8 cellular contexts compared by ENCODE assay signal in the genomic region with DNA sequence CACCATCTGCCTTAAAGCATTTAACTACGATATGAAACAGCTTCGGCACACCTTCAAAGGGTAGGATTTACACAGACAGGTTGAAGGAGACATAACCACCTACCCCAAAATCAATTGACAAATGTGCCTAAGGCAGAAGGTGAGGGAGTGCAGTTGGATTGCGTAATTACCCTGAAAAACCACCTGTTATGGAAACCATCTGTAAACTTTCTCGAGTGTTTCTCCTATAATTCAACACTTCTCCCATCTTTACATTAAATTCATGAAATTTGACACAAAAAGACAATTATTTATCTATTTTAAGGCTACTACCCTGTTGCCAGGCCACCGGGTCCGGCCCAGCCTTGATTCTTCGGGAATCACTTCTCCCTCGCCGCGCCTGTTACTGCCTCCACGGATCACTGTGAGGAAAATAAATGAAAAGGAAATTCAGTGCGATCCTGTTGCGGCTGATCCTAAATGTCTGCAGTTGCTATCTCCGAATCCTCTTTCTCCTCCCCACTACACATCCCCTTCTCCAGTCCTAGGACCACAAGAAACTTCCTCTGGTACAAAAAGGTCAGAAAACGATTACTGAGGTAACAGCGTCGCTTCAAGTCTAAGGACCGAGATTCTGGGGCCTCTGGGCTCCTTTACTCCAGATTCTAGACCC. TPM values are rescaled to one million over a fixed set of nuclear protein-coding genes. Genes with fewer than 3 reads are reported as not detected.
DNase-seq lines count a peak whose midpoint lies in the region; ATAC-seq and TF ChIP-seq lines count a peak whose summit lies in the region.

No MANE protein-coding gene starts in this region.

- H3K9me3 ChIP-seq in DOHH2 (ENCODE audit: control insufficient read depth, insufficient read depth, low read length) = no peaks in the 10 kb centered on the region
- H3K9me3 ChIP-seq in right cardiac atrium (ENCODE audit: control insufficient read depth, low read length) = no peaks in the 10 kb centered on the region
- H3K9me3 ChIP-seq in sigmoid colon = no peaks in the 10 kb centered on the region

- H3K79me2 ChIP-seq in DOHH2 (ENCODE audit: control insufficient read depth, low read length) = peaks cover 96% of the 10 kb centered on the region

- H3K36me3 Mint-ChIP-seq in activated T-helper 2 cell treated with anti-CD3 and anti-CD28 coated beads, Interferon-gamma antibody, Interleukin-2, Interleukin-4, amounts not matched to agents 10 μg/mL and 5 μg/mL and 100 μg/mL, durations not matched to agents 14 hours and 24 hours and 36 hours (ENCODE audit: low read depth) = peaks cover 62% of the 10 kb centered on the region

- no peaks in the 10 kb centered on the region for H4K20me1 ChIP-seq in DOHH2 (ENCODE audit: control insufficient read depth, insufficient read depth, low read depth, low read length)

- H3K4me3 ChIP-seq in DOHH2 (ENCODE audit: low read length) = peak overlapping the region; percentile 80
- H3K4me3 ChIP-seq in right cardiac atrium (ENCODE audit: low read length) = peak overlapping the region; percentile 71
- peak overlapping the region; percentile 38 to 76 (median 70) for H3K4me3 ChIP-seq in sigmoid colon

- H3K36me3 ChIP-seq in DOHH2 (ENCODE audit: control insufficient read depth, low read length) = peaks cover 90% of the 10 kb centered on the region
- peaks cover 0 to 9% (median 0%) of the 10 kb centered on the region in 4 donors for H3K36me3 ChIP-seq in sigmoid colon

- no peak for TF ChIP-seq EP300 in sigmoid colon (IDR thresholded peaks at IDR 0.05)

- H3K27ac ChIP-seq in DOHH2 (ENCODE audit: low read depth, low read length) = peak overlapping the region; percentile 81
- peak overlapping the region; percentile 17 for H3K27ac ChIP-seq in right cardiac atrium (ENCODE audit: low read length)
- peak overlapping the region; percentile 77 to 85 (median 83) for H3K27ac ChIP-seq in sigmoid colon

- no peaks in the 10 kb centered on the region for H3K9me3 Mint-ChIP-seq in activated T-helper 2 cell treated with anti-CD3 and anti-CD28 coated beads, Interferon-gamma antibody, Interleukin-2, Interleukin-4, amounts not matched to agents 10 μg/mL and 5 μg/mL and 100 μg/mL, durations not matched to agents 14 hours and 24 hours and 36 hours

- H3K27me3 ChIP-seq in DOHH2 (ENCODE audit: control insufficient read depth, low read length) (no peaks in the 10 kb centered on the region), right cardiac atrium (ENCODE audit: control insufficient read depth, insufficient read depth) (no peaks in the 10 kb centered on the region), sigmoid colon (no peaks in the 10 kb centered on the region)

- DNase-seq in HuH-7 (ENCODE audit: low spot score) (peak; percentile 18), right cardiac atrium (peak in 2 of 3 donors; percentile 17 to 49), sigmoid colon (no peak), middle frontal gyrus (ENCODE audit: extremely low spot score, low spot score) (no peak), CD1c-positive myeloid dendritic cell (ENCODE audit: extremely low spot score) (no peak)
- DNase-seq in activated T-helper 2 cell treated with anti-CD3 and anti-CD28 coated beads, Interferon-gamma antibody, Interleukin-2, Interleukin-4, amounts not matched to agents 10 μg/mL and 5 μg/mL and 100 μg/mL, durations not matched to agents 14 hours and 24 hours and 36 hours (ENCODE audit: low spot score) = no peak

- peak overlapping the region; percentile 97 for H3K27ac Mint-ChIP-seq in activated T-helper 2 cell treated with anti-CD3 and anti-CD28 coated beads, Interferon-gamma antibody, Interleukin-2, Interleukin-4, amounts not matched to agents 10 μg/mL and 5 μg/mL and 100 μg/mL, durations not matched to agents 14 hours and 24 hours and 36 hours

- H3K4me1 ChIP-seq in DOHH2 (ENCODE audit: control insufficient read depth, low read length) (peaks cover 65% of the 10 kb centered on the region), right cardiac atrium (ENCODE audit: control insufficient read depth, insufficient read depth, low read length) (no peaks in the 10 kb centered on the region), sigmoid colon (peaks cover 0 to 25% (median 16%) of the 10 kb centered on the region in 4 donors)

- no peak for TF ChIP-seq CTCF in DOHH2 (IDR thresholded peaks at IDR 0.05; ENCODE audit: low read depth, low read length, poor library complexity, severe bottlenecking)
- no peak for TF ChIP-seq CTCF in sigmoid colon (IDR thresholded peaks at IDR 0.05)

- no peaks in the 10 kb centered on the region for H3K9me2 ChIP-seq in DOHH2 (replicated peaks; ENCODE audit: control insufficient read depth, low read length)

- H3K4me1 Mint-ChIP-seq in activated T-helper 2 cell treated with anti-CD3 and anti-CD28 coated beads, Interferon-gamma antibody, Interleukin-2, Interleukin-4, amounts not matched to agents 10 μg/mL and 5 μg/mL and 100 μg/mL, durations not matched to agents 14 hours and 24 hours and 36 hours (ENCODE audit: low read depth) = peaks cover 65% of the 10 kb centered on the region

- H3F3A ChIP-seq in DOHH2 (ENCODE audit: control insufficient read depth, insufficient read depth) = no peaks in the 10 kb centered on the region

- ATAC-seq in right cardiac atrium (peak in 1 of 2 donors; percentile 1), GM19397 (IDR thresholded peaks at IDR 0.05; ENCODE audit: unreplicated experiment) (no peak)

- peak overlapping the region; percentile 98 for H3K4me3 Mint-ChIP-seq in activated T-helper 2 cell treated with anti-CD3 and anti-CD28 coated beads, Interferon-gamma antibody, Interleukin-2, Interleukin-4, amounts not matched to agents 10 μg/mL and 5 μg/mL and 100 μg/mL, durations not matched to agents 14 hours and 24 hours and 36 hours (ENCODE audit: low read depth)

- H3K4me2 ChIP-seq in DOHH2 (ENCODE audit: low read length) = peak overlapping the region; percentile 95

- H3K27me3 Mint-ChIP-seq in activated T-helper 2 cell treated with anti-CD3 and anti-CD28 coated beads, Interferon-gamma antibody, Interleukin-2, Interleukin-4, amounts not matched to agents 10 μg/mL and 5 μg/mL and 100 μg/mL, durations not matched to agents 14 hours and 24 hours and 36 hours (ENCODE audit: low read depth) = no peaks in the 10 kb centered on the region

- intact Hi-C loops in activated T-helper 2 cell treated with anti-CD3 and anti-CD28 coated beads, Interferon-gamma antibody, Interleukin-2, Interleukin-4, amounts not matched to agents 10 μg/mL and 5 μg/mL and 100 μg/mL, durations not matched to agents 14 hours and 24 hours and 36 hours (cut with micrococcal nuclease) = loop anchor here (2.0 to 10.0 kb wide), 2 partner anchors 267 to 551 kb away; partner anchors contain the start of genes FAM162A and MIX23
- intact Hi-C loops in right cardiac atrium (cut with DNase I) = no loop called here
- intact Hi-C loops in sigmoid colon (cut with DNase I) = loop anchor here (2.0 to 10.0 kb wide), 2 partner anchors 85 to 851 kb away; partner anchors contain the start of genes GOLGB1 and PARP14

- 20% methylated on average over 18 of the region's 18 CpGs for WGBS in right cardiac atrium
- 4 to 14% methylated on average over 18 of the region's 18 CpGs for WGBS in sigmoid colon, 2 donors

- TF ChIP-seq POLR2A in sigmoid colon (IDR thresholded peaks at IDR 0.05) = no peak

RNA-seq across cellular contexts. Expression of gene IQCB1, which starts 0.7 kb away (rescaled TPM):
- 43.4 and 44.0 TPM in 2 replicates for total RNA-seq in activated T-helper 2 cell treated with anti-CD3 and anti-CD28 coated beads, Interferon-gamma antibody, Interleukin-2, Interleukin-4, amounts not matched to agents 10 μg/mL and 5 μg/mL and 100 μg/mL, durations not matched to agents 14 hours and 24 hours and 36 hours
- total RNA-seq in right cardiac atrium = 10 to 100 TPM in 1 of 4 donors, 1 to 10 TPM in 3; 8.9 to 10.2 (median 9.4) TPM
- polyA plus RNA-seq in right cardiac atrium = 5.9 TPM
- 10 to 100 TPM; 18.9 to 21.6 (median 19.8) TPM for total RNA-seq in sigmoid colon
- polyA plus RNA-seq in sigmoid colon = 10 to 100 TPM in 1 of 3 donors, 1 to 10 TPM in 2; 6.2 to 15.3 (median 7.2) TPM

RNA-seq across cellular contexts. Expression of gene EAF2, which starts 0.8 kb away (rescaled TPM):
- 18.5 and 19.2 TPM in 2 replicates for total RNA-seq in activated T-helper 2 cell treated with anti-CD3 and anti-CD28 coated beads, Interferon-gamma antibody, Interleukin-2, Interleukin-4, amounts not matched to agents 10 μg/mL and 5 μg/mL and 100 μg/mL, durations not matched to agents 14 hours and 24 hours and 36 hours
- 1 to 10 TPM; 4.4 to 7.1 (median 5.3) TPM for total RNA-seq in right cardiac atrium
- polyA plus RNA-seq in right cardiac atrium = 6.0 TPM
- 1 to 10 TPM; 3.3 to 7.8 (median 6.5) TPM for total RNA-seq in sigmoid colon
- 10 to 100 TPM in 2 of 3 donors, 1 to 10 TPM in 1; 9.6 to 16.0 (median 12.7) TPM for polyA plus RNA-seq in sigmoid colon

RNA-seq across cellular contexts. Expression of gene SLC15A2, which starts 60.0 kb away (rescaled TPM):
- 3.5 and 3.9 TPM in 2 replicates for total RNA-seq in activated T-helper 2 cell treated with anti-CD3 and anti-CD28 coated beads, Interferon-gamma antibody, Interleukin-2, Interleukin-4, amounts not matched to agents 10 μg/mL and 5 μg/mL and 100 μg/mL, durations not matched to agents 14 hours and 24 hours and 36 hours
- total RNA-seq in right cardiac atrium = 1 to 10 TPM in 3 of 4 donors, under 1 TPM in 1; 0.56 to 8.5 (median 6.6) TPM
- 1.4 TPM for polyA plus RNA-seq in right cardiac atrium
- total RNA-seq in sigmoid colon = 1 to 10 TPM in 3 of 4 donors, under 1 TPM in 1; 0.82 to 2.1 (median 1.2) TPM
- polyA plus RNA-seq in sigmoid colon = 1 to 10 TPM in 1 of 3 donors, under 1 TPM in 2; 0.46 to 1.4 (median 0.60) TPM

Comparison
In these comparisons a context has a peak if more than half of its experiments do, and no peak if none do; other contexts are left out.
1. H3K27ac ChIP-seq: peak in every context shown above with its lines; median percentile 83 in sigmoid colon; 81 in DOHH2; 17 in right cardiac atrium.
2. DNase-seq: peak in HuH-7 (single experiment) and right cardiac atrium (2 of 3); none in activated T-helper 2 cell treated with anti-CD3 and anti-CD28 coated beads, Interferon-gamma antibody, Interleukin-2, Interleukin-4, amounts not matched to agents 10 μg/mL and 5 μg/mL and 100 μg/mL, durations not matched to agents 14 hours and 24 hours and 36 hours (single experiment), sigmoid colon (single experiment), middle frontal gyrus (single experiment) and CD1c-positive myeloid dendritic cell (single experiment).
3. intact Hi-C loops: an anchor here in activated T-helper 2 cell treated with anti-CD3 and anti-CD28 coated beads, Interferon-gamma antibody, Interleukin-2, Interleukin-4, amounts not matched to agents 10 μg/mL and 5 μg/mL and 100 μg/mL, durations not matched to agents 14 hours and 24 hours and 36 hours (2.0 to 10.0 kb wide) and sigmoid colon (2.0 to 10.0 kb wide); none called in right cardiac atrium.
4. Peak in every context shown above with its lines, with median percentiles within 50 percentile points of each other: H3K4me3 ChIP-seq.